In the genomic region with DNA sequence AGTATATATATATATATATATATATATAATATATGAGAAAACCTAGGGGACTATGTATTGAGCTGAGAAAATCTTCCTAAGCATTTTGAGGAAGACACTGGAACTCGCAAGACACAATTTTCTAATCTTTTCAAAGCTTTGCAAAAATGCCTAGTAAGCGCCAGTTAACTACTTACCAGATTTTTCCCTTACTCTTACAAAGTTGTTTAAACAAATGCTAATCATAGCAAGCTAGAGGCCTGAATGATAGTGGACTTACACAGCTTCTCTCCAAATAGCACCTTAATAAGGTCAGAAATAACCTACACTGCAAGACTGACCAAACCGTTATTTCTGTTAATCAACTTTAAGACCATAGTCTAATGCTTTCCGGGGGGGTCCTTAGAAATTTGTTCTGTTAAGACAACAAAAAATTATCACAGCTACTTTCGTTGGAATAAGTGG, we compare ENCODE assay signal across 1 cellular context.
TF ChIP-seq lines count a peak whose summit lies in the region.

No MANE protein-coding gene starts in this region.

TF ChIP-seq in WTC11, 78 proteins besides CTCF, POLR2A, EP300 and RAD21 (continued from another document):
- TF ChIP-seq, protein P1, sequence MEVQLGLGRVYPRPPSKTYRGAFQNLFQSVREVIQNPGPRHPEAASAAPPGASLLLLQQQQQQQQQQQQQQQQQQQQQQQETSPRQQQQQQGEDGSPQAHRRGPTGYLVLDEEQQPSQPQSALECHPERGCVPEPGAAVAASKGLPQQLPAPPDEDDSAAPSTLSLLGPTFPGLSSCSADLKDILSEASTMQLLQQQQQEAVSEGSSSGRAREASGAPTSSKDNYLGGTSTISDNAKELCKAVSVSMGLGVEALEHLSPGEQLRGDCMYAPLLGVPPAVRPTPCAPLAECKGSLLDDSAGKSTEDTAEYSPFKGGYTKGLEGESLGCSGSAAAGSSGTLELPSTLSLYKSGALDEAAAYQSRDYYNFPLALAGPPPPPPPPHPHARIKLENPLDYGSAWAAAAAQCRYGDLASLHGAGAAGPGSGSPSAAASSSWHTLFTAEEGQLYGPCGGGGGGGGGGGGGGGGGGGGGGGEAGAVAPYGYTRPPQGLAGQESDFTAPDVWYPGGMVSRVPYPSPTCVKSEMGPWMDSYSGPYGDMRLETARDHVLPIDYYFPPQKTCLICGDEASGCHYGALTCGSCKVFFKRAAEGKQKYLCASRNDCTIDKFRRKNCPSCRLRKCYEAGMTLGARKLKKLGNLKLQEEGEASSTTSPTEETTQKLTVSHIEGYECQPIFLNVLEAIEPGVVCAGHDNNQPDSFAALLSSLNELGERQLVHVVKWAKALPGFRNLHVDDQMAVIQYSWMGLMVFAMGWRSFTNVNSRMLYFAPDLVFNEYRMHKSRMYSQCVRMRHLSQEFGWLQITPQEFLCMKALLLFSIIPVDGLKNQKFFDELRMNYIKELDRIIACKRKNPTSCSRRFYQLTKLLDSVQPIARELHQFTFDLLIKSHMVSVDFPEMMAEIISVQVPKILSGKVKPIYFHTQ (CRISPR knock-in tag; IDR thresholded peaks at IDR 0.05), result peak; percentile 98; the same call in 1 of the 2 replicates
- TF ChIP-seq PRRX2 (CRISPR knock-in tag; IDR thresholded peaks at IDR 0.05) (peak; percentile 98), ZNF671 (CRISPR knock-in tag; IDR thresholded peaks at IDR 0.05) (peak; percentile 98), OVOL2 (CRISPR knock-in tag; IDR thresholded peaks at IDR 0.05; ENCODE audit: borderline replicate concordance) (no peak), NFATC4 (CRISPR knock-in tag; IDR thresholded peaks at IDR 0.05) (peak; percentile 98), ELF4 (CRISPR knock-in tag; IDR thresholded peaks at IDR 0.05; ENCODE audit: low read depth) (no peak)
- TF ChIP-seq, protein P2, sequence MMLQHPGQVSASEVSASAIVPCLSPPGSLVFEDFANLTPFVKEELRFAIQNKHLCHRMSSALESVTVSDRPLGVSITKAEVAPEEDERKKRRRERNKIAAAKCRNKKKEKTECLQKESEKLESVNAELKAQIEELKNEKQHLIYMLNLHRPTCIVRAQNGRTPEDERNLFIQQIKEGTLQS (CRISPR knock-in tag; conservative IDR thresholded peaks at IDR 0.05), result no peak
- TF ChIP-seq, protein P3, sequence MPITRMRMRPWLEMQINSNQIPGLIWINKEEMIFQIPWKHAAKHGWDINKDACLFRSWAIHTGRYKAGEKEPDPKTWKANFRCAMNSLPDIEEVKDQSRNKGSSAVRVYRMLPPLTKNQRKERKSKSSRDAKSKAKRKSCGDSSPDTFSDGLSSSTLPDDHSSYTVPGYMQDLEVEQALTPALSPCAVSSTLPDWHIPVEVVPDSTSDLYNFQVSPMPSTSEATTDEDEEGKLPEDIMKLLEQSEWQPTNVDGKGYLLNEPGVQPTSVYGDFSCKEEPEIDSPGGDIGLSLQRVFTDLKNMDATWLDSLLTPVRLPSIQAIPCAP (CRISPR knock-in tag; IDR thresholded peaks at IDR 0.05), result no peak
- TF ChIP-seq, protein P4, sequence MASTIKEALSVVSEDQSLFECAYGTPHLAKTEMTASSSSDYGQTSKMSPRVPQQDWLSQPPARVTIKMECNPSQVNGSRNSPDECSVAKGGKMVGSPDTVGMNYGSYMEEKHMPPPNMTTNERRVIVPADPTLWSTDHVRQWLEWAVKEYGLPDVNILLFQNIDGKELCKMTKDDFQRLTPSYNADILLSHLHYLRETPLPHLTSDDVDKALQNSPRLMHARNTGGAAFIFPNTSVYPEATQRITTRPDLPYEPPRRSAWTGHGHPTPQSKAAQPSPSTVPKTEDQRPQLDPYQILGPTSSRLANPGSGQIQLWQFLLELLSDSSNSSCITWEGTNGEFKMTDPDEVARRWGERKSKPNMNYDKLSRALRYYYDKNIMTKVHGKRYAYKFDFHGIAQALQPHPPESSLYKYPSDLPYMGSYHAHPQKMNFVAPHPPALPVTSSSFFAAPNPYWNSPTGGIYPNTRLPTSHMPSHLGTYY (CRISPR knock-in tag; IDR thresholded peaks at IDR 0.05), result peak; percentile 99
- TF ChIP-seq, protein P5, sequence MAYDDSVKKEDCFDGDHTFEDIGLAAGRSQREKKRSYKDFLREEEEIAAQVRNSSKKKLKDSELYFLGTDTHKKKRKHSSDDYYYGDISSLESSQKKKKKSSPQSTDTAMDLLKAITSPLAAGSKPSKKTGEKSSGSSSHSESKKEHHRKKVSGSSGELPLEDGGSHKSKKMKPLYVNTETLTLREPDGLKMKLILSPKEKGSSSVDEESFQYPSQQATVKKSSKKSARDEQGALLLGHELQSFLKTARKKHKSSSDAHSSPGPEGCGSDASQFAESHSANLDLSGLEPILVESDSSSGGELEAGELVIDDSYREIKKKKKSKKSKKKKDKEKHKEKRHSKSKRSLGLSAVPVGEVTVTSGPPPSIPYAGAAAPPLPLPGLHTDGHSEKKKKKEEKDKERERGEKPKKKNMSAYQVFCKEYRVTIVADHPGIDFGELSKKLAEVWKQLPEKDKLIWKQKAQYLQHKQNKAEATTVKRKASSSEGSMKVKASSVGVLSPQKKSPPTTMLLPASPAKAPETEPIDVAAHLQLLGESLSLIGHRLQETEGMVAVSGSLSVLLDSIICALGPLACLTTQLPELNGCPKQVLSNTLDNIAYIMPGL (CRISPR knock-in tag; IDR thresholded peaks at IDR 0.05), result no peak
TF ChIP-seq in WTC11: peak in this region for 10.
